9 cellular contexts compared by ENCODE assay signal in genomic region chr6:149060985-149061760, GRCh38.
DNase-seq lines count a peak whose midpoint lies in the region; ATAC-seq and TF ChIP-seq lines count a peak whose summit lies in the region.
"Had no signal": no experiment of that assay in that cellular context is flagged by ENCODE, and none has a peak within 500 bp of the region (broad histone marks: within the 10 kb centered on the region; RNA-seq: fewer than 3 reads in every experiment).

No MANE protein-coding gene starts in this region.

- no peaks in the 10 kb centered on the region for H3K9me3 Mint-ChIP-seq in activated CD8-positive, alpha-beta memory T cell treated with anti-CD3 and anti-CD28 coated beads, Interleukin-2, amount 10 ng/mL, durations not matched to agents 7 days and 5 days (ENCODE audit: low read depth)

- H3K36me3 Mint-ChIP-seq in activated CD8-positive, alpha-beta memory T cell treated with anti-CD3 and anti-CD28 coated beads, Interleukin-2, amount 10 ng/mL, durations not matched to agents 7 days and 5 days: peaks cover 4% of the 10 kb centered on the region

- H3K4me1 Mint-ChIP-seq in activated CD8-positive, alpha-beta memory T cell treated with anti-CD3 and anti-CD28 coated beads, Interleukin-2, amount 10 ng/mL, durations not matched to agents 7 days and 5 days: peaks cover 77% of the 10 kb centered on the region

- H3K4me3 Mint-ChIP-seq in activated CD8-positive, alpha-beta memory T cell treated with anti-CD3 and anti-CD28 coated beads, Interleukin-2, amount 10 ng/mL, durations not matched to agents 7 days and 5 days: peak overlapping the region; percentile 62

- CTCF ChIA-PET in activated CD8-positive, alpha-beta memory T cell treated with anti-CD3 and anti-CD28 coated beads, Interleukin-2, amount 10 ng/mL, durations not matched to agents 7 days and 5 days (lab: Charles Lee): interaction anchor here (0.8 to 3.2 kb wide), 7 partner anchors 9 to 371 kb away, joined by 3 to 17 read pairs (median 4); no protein-coding TSS in a partner anchor

- H3K27ac ChIP-seq in spleen: peak overlapping the region in 6 of 8 donors; percentile 49 to 83 (median 70)

- H3K9me3 ChIP-seq in spleen: no peaks in the 10 kb centered on the region

- peaks cover 23 to 58% (median 50%) of the 10 kb centered on the region in 6 donors for H3K4me1 ChIP-seq in spleen

- WGBS in spleen, 5 donors: 67 to 74% (median 71%) methylated on average over 12 of the region's 12 CpGs

- TF ChIP-seq POLR2A in spleen (IDR thresholded peaks at IDR 0.05): no peak

- H3K27me3 Mint-ChIP-seq in activated CD8-positive, alpha-beta memory T cell treated with anti-CD3 and anti-CD28 coated beads, Interleukin-2, amount 10 ng/mL, durations not matched to agents 7 days and 5 days: no peaks in the 10 kb centered on the region

- H3K27ac Mint-ChIP-seq in activated CD8-positive, alpha-beta memory T cell treated with anti-CD3 and anti-CD28 coated beads, Interleukin-2, amount 10 ng/mL, durations not matched to agents 7 days and 5 days: peak overlapping the region; percentile 92

- ATAC-seq in activated CD8-positive, alpha-beta memory T cell treated with anti-CD3 and anti-CD28 coated beads, Interleukin-2, amount 10 ng/mL, durations not matched to agents 7 days and 5 days: no peak
- ATAC-seq in GM21390 (IDR thresholded peaks at IDR 0.05; ENCODE audit: unreplicated experiment): no peak

- H3K27me3 ChIP-seq in spleen (replicated peaks in 1 of 7): no peaks in the 10 kb centered on the region

- no peak for TF ChIP-seq CTCF in spleen (IDR thresholded peaks at IDR 0.05 in 8 of 11, conservative IDR thresholded peaks at IDR 0.05 in 3 of 11)
- TF ChIP-seq CTCF in GM20000 (IDR thresholded peaks at IDR 0.05; ENCODE audit: extremely low read depth, missing control alignments): no peak

- H3K4me3 ChIP-seq in spleen: peak overlapping the region in 1 of 8 donors; percentile 50

- intact Hi-C loops in spleen (cut with DNase I; ENCODE audit: low total_unique reads): no loop called here

- no peaks in the 10 kb centered on the region for H3K36me3 ChIP-seq in spleen

- DNase-seq in activated CD8-positive, alpha-beta memory T cell treated with anti-CD3 and anti-CD28 coated beads, Interleukin-2, amount 10 ng/mL, durations not matched to agents 7 days and 5 days: no peak
- no peak for DNase-seq in activated CD8-positive, alpha-beta memory T cell treated with anti-CD3 and anti-CD28 coated beads, Interleukin-2, amount 50 U/mL, for 48 hours
- DNase-seq in NCI-H748 (lab: John Stamatoyannopoulos, UW; ENCODE audit: unreplicated experiment): peak; percentile 99
- DNase-seq in dermis microvascular lymphatic vessel endothelial cell (ENCODE audit: low read depth in 2 of 2): peak; percentile 52 to 79
- no peak for DNase-seq in spleen
- DNase-seq in HuH-7.5 (ENCODE audit: low spot score): no peak
- no peak for DNase-seq in GM20000 (ENCODE audit: low spot score)
- DNase-seq: C1 segment of cervical spinal cord had no signal

Comparison
In these comparisons a context has a peak if more than half of its experiments do, and no peak if none do; other contexts are left out.
1. DNase-seq: peak in NCI-H748 (single experiment) and dermis microvascular lymphatic vessel endothelial cell (2 of 2); none in activated CD8-positive, alpha-beta memory T cell treated with anti-CD3 and anti-CD28 coated beads, Interleukin-2, amount 10 ng/mL, durations not matched to agents 7 days and 5 days (single experiment), activated CD8-positive, alpha-beta memory T cell treated with anti-CD3 and anti-CD28 coated beads, Interleukin-2, amount 50 U/mL, for 48 hours (single experiment), spleen (single experiment), HuH-7.5 (single experiment) and GM20000 (single experiment).